Comparison of ENCODE assay signal across 19 cellular contexts in the genomic region with DNA sequence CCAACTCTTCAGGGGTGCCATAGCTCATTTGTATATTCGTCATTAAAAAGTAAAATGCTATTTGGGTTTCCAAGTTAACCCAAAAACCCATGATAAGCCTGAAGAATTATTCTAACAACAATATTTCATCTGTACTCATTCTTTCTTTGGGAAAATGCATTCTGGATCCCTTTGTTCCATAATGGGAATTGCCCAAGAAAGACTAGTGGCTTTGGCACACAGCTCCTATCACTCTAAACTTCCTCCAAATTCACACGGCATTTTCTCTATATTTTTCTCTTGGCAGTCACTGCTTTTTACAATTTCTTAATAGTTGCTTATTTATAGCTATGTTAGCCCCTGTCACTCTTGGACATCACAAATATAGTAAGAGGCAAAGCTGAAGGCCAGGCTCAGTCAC. TPM values are rescaled to one million over a fixed set of nuclear protein-coding genes. Genes with fewer than 3 reads are reported as not detected.
A peak's percentile ranks its signal among the peaks of the same experiment; 100 is the strongest.
DNase-seq lines count a peak whose midpoint lies in the region; FAIRE-seq and TF ChIP-seq lines count a peak whose summit lies in the region.
"Had no signal": no experiment of that assay in that cellular context is flagged by ENCODE, and none has a peak within 500 bp of the region (broad histone marks: within the 10 kb centered on the region; RNA-seq: fewer than 3 reads in every experiment).

No MANE protein-coding gene starts in this region.

- DNase-seq in AG10803 (ENCODE audit: low read depth) (peak; percentile 48), adipocyte (ENCODE audit: low read depth) (no peak), fibroblast of the aortic adventitia (ENCODE audit: low read depth) (peak; percentile 70), 8988T (no peak), Karpas-422 (no peak), NCI-H2171 treated with DMSO at 0.1 percent for 48 hours (lab: John Stamatoyannopoulos, UW) (no peak), small intestine (no peak)
- DNase-seq: activated naive CD8-positive, alpha-beta T cell treated with anti-CD3 and anti-CD28 coated beads for 36 hours; activated T-cell treated with anti-CD3 and anti-CD28 coated beads, Interleukin-2, amount 50 U/mL, for 24 hours; Calu3; hippocampal formation; KBM-7; NCI-H1105 treated with DMSO at 0.1 percent for 48 hours; NCI-H774; nucleus accumbens; Peyer's patch; stimulated activated naive CD4-positive, alpha-beta T cell had no signal

- no peak overlapping the region for H2AFZ ChIP-seq in Karpas-422 (ENCODE audit: low read length)

- H3K9me2 ChIP-seq in Karpas-422 (replicated peaks; ENCODE audit: insufficient read depth, low read length), result no peaks in the 10 kb centered on the region

- H4K20me1 ChIP-seq in Karpas-422 (ENCODE audit: insufficient read depth, low read depth, low read length), result peaks cover 3% of the 10 kb centered on the region; the same call in 1 of the 2 replicates

- peaks cover 93% of the 10 kb centered on the region for H3K79me2 ChIP-seq in Karpas-422 (ENCODE audit: low read length)

- no peak overlapping the region for H3K27ac ChIP-seq in Karpas-422 (ENCODE audit: low read length)
- peak overlapping the region in 1 of 2 donors; percentile 22 for H3K27ac ChIP-seq in small intestine (ENCODE audit: low read depth in 1 of 2, low read length in 1 of 2)

- H3K9me3 ChIP-seq in adipocyte (ENCODE audit: control insufficient read depth, low read length) (no peaks in the 10 kb centered on the region), skeletal muscle satellite cell (replicated peaks; ENCODE audit: low read length) (no peaks in the 10 kb centered on the region), Karpas-422 (ENCODE audit: low read length) (no peaks in the 10 kb centered on the region), small intestine (ENCODE audit: control insufficient read depth, low read depth) (no peaks in the 10 kb centered on the region)
- H3K9me3 ChIP-seq: mucosa of descending colon, Peyer's patch had no signal

- peaks cover 43% of the 10 kb centered on the region for H3K4me1 ChIP-seq in adipocyte (ENCODE audit: control insufficient read depth, insufficient read depth, low read length)
- peaks cover 45% of the 10 kb centered on the region for H3K4me1 ChIP-seq in skeletal muscle satellite cell (ENCODE audit: control insufficient read depth, insufficient read depth, low read length)
- H3K4me1 ChIP-seq in Karpas-422 (ENCODE audit: low read length), result peaks cover 49% of the 10 kb centered on the region
- peaks cover 0 to 2% of the 10 kb centered on the region in 2 donors for H3K4me1 ChIP-seq in small intestine (ENCODE audit: control insufficient read depth in 2 of 2, insufficient read depth in 1 of 2, low read depth in 1 of 2, low read length in 1 of 2)
- H3K4me1 ChIP-seq: Peyer's patch had no signal

- no peaks in the 10 kb centered on the region for H3K36me3 ChIP-seq in adipocyte (ENCODE audit: control insufficient read depth, insufficient read depth, low read length, severe bottlenecking)
- H3K36me3 ChIP-seq in skeletal muscle satellite cell (ENCODE audit: insufficient read depth, low read length), result no peaks in the 10 kb centered on the region
- H3K36me3 ChIP-seq in Karpas-422 (ENCODE audit: insufficient read depth, low read length), result no peaks in the 10 kb centered on the region
- peaks cover 0 to 3% of the 10 kb centered on the region in 2 donors for H3K36me3 ChIP-seq in small intestine (ENCODE audit: control insufficient read depth in 2 of 2, insufficient read depth in 2 of 2, low read length in 2 of 2)
- H3K36me3 ChIP-seq: Peyer's patch had no signal

- FAIRE-seq in small intestine (lab: Jason Lieb, UNC), result no peak

- H3K4me2 ChIP-seq in skeletal muscle satellite cell (ENCODE audit: low read length) (peak overlapping the region; percentile 65), Karpas-422 (ENCODE audit: low read depth, low read length, poor library complexity, severe bottlenecking) (no peak overlapping the region)

- H3K4me3 ChIP-seq in AG10803 (ENCODE audit: low read length) (peak overlapping the region; percentile 18), adipocyte (ENCODE audit: low read length) (peak overlapping the region; percentile 69), fibroblast of the aortic adventitia (ENCODE audit: low read depth, low read length) (peak overlapping the region; percentile 7), skeletal muscle satellite cell (ENCODE audit: low read length) (peak overlapping the region; percentile 35), Karpas-422 (ENCODE audit: low read length) (no peak overlapping the region), small intestine (ENCODE audit: low read depth in 1 of 2, low read length in 2 of 2) (no peak overlapping the region)
- H3K4me3 ChIP-seq: mucosa of descending colon, Peyer's patch had no signal

- H3K9ac ChIP-seq in adipocyte (ENCODE audit: low read length) (peak overlapping the region; percentile 69), skeletal muscle satellite cell (ENCODE audit: low read depth, low read length) (peak overlapping the region; percentile 60), Karpas-422 (ENCODE audit: low read length) (no peak overlapping the region)

- 77 to 99% (median 88%) methylated on average over 2 of the region's 2 CpGs for WGBS in small intestine, 3 donors

- no peak for TF ChIP-seq CTCF in AG10803 (conservative IDR thresholded peaks at IDR 0.05; ENCODE audit: low read length)
- TF ChIP-seq CTCF in fibroblast of the aortic adventitia (IDR thresholded peaks at IDR 0.05; ENCODE audit: insufficient read depth, low read length), result no peak

- H3K27me3 ChIP-seq in adipocyte (replicated peaks; ENCODE audit: control insufficient read depth, insufficient read depth, low read length), result no peaks in the 10 kb centered on the region
- H3K27me3 ChIP-seq in skeletal muscle satellite cell (ENCODE audit: control insufficient read depth, insufficient read depth, low read length), result no peaks in the 10 kb centered on the region
- H3K27me3 ChIP-seq in Karpas-422 (ENCODE audit: low read length), result no peaks in the 10 kb centered on the region
- no peaks in the 10 kb centered on the region for H3K27me3 ChIP-seq in small intestine (ENCODE audit: control insufficient read depth in 2 of 2, insufficient read depth in 2 of 2, low read length in 2 of 2)
- H3K27me3 ChIP-seq: Peyer's patch had no signal

RNA-seq across cellular contexts. Expression of gene CHCHD3, which starts 29.1 kb away (rescaled TPM):
- 96.1 and 99.7 TPM in 2 replicates for total RNA-seq in fibroblast of the aortic adventitia (ENCODE audit: low replicate concordance)
- 90.4 and 116 TPM in 2 replicates for total RNA-seq in skeletal muscle satellite cell (2012; rRNA removed)
- total RNA-seq in Karpas-422 (2014; rRNA removed; shearing (Covaris generic); ENCODE audit: low replicate concordance), result 83.5 and 146 TPM in 2 replicates
- 10 to 100 TPM; 78.7 to 98.6 (median 79.1) TPM for polyA plus RNA-seq in small intestine

Comparison
In these comparisons a context has a peak if more than half of its experiments do, and no peak if none do; other contexts are left out.
1. DNase-seq: peak in AG10803 (single experiment) and fibroblast of the aortic adventitia (single experiment); none in adipocyte (single experiment), 8988T (single experiment), Karpas-422 (single experiment), NCI-H2171 treated with DMSO at 0.1 percent for 48 hours (single experiment) and small intestine (single experiment).
2. H3K4me3 ChIP-seq: peak in AG10803 (single experiment), adipocyte (single experiment), fibroblast of the aortic adventitia (single experiment) and skeletal muscle satellite cell (single experiment); none in Karpas-422 (single experiment) and small intestine (0 of 2).